Comparison of ENCODE assay signal across 8 cellular contexts in genomic region chr17:38702166-38702899, GRCh38. TPM values are rescaled to one million over a fixed set of nuclear protein-coding genes. Genes with fewer than 3 reads are reported as not detected.
A peak's percentile ranks its signal among the peaks of the same experiment; 100 is the strongest.
DNase-seq lines count a peak whose midpoint lies in the region; ATAC-seq and TF ChIP-seq lines count a peak whose summit lies in the region.

No MANE protein-coding gene starts in this region.

- peaks cover 4% of the 10 kb centered on the region for H3K9me3 Mint-ChIP-seq in activated CD4-positive, alpha-beta T cell treated with anti-CD3 and anti-CD28 coated beads, Interleukin-2, amount 10 ng/mL, durations not matched to agents 24 days and 14 days

- peak overlapping the region; percentile 100 for H3K27ac Mint-ChIP-seq in activated CD4-positive, alpha-beta T cell treated with anti-CD3 and anti-CD28 coated beads, Interleukin-2, amount 10 ng/mL, durations not matched to agents 24 days and 14 days

- peak overlapping the region; percentile 90 for H3K4me3 Mint-ChIP-seq in activated CD4-positive, alpha-beta T cell treated with anti-CD3 and anti-CD28 coated beads, Interleukin-2, amount 10 ng/mL, durations not matched to agents 24 days and 14 days

- H3K27me3 Mint-ChIP-seq in activated CD4-positive, alpha-beta T cell treated with anti-CD3 and anti-CD28 coated beads, Interleukin-2, amount 10 ng/mL, durations not matched to agents 24 days and 14 days, result no peaks in the 10 kb centered on the region

- intact Hi-C loops in activated CD4-positive, alpha-beta T cell treated with anti-CD3 and anti-CD28 coated beads, Interleukin-2, amount 10 ng/mL, durations not matched to agents 24 days and 14 days (cut with micrococcal nuclease), result loop anchor here (5.0 kb wide), 1 partner anchor 150 kb away; the partner anchor contains the start of gene RPL23

- peaks cover 21% of the 10 kb centered on the region for H3K36me3 Mint-ChIP-seq in activated CD4-positive, alpha-beta T cell treated with anti-CD3 and anti-CD28 coated beads, Interleukin-2, amount 10 ng/mL, durations not matched to agents 24 days and 14 days (ENCODE audit: low read depth)

- ATAC-seq in HG03039 (IDR thresholded peaks at IDR 0.05; ENCODE audit: unreplicated experiment), result peak; percentile 24
- ATAC-seq in left lobe of liver, result peak; percentile 67
- no peak for ATAC-seq in GM21576 (IDR thresholded peaks at IDR 0.05; ENCODE audit: unreplicated experiment)

- DNase-seq in NCI-H446 (lab: John Stamatoyannopoulos, UW) (peak; percentile 38 to 84), cortex of kidney (lab: John Stamatoyannopoulos, UW) (peak; percentile 59), left lobe of liver (ENCODE audit: low spot score) (peak; percentile 92)
- DNase-seq in activated CD4-positive, alpha-beta T cell treated with anti-CD3 and anti-CD28 coated beads, Interleukin-2, amount 10 ng/mL, durations not matched to agents 24 days and 14 days, result peak; percentile 93
- DNase-seq in stimulated activated CD4-positive, alpha-beta T cell treated with anti-CD3 and anti-CD28 coated beads, Interleukin-1b, Interleukin-23, amount 100 ng/mL, for 24 hours (ENCODE audit: low read depth in 4 of 4, low spot score in 1 of 4), result peak; percentile 40 to 78 (median 64)

- H3K4me1 Mint-ChIP-seq in activated CD4-positive, alpha-beta T cell treated with anti-CD3 and anti-CD28 coated beads, Interleukin-2, amount 10 ng/mL, durations not matched to agents 24 days and 14 days, result peaks cover 47% of the 10 kb centered on the region

- TF ChIP-seq POLR2A in GM10847 (IDR thresholded peaks at IDR 0.05; ENCODE audit: extremely low read depth, insufficient read length), result peak; percentile 77

RNA-seq across cellular contexts. Expression of gene MLLT6, which starts 2.7 kb away (rescaled TPM):
- 243 and 248 TPM in 2 replicates for total RNA-seq in activated CD4-positive, alpha-beta T cell treated with anti-CD3 and anti-CD28 coated beads, Interleukin-2, amount 10 ng/mL, durations not matched to agents 24 days and 14 days
- 29.5 TPM for total RNA-seq in left lobe of liver

RNA-seq across cellular contexts. Expression of gene EPOP, which starts 27.6 kb away (rescaled TPM):
- total RNA-seq in activated CD4-positive, alpha-beta T cell treated with anti-CD3 and anti-CD28 coated beads, Interleukin-2, amount 10 ng/mL, durations not matched to agents 24 days and 14 days, result 52.1 and 54.9 TPM in 2 replicates
- total RNA-seq in left lobe of liver, result 2.7 TPM

RNA-seq across cellular contexts. Expression of gene CISD3, which starts 27.8 kb away (rescaled TPM):
- total RNA-seq in activated CD4-positive, alpha-beta T cell treated with anti-CD3 and anti-CD28 coated beads, Interleukin-2, amount 10 ng/mL, durations not matched to agents 24 days and 14 days, result 44.0 and 46.7 TPM in 2 replicates
- 81.9 TPM for total RNA-seq in left lobe of liver

RNA-seq across cellular contexts. Expression of gene PCGF2, which starts 45.8 kb away (rescaled TPM):
- total RNA-seq in activated CD4-positive, alpha-beta T cell treated with anti-CD3 and anti-CD28 coated beads, Interleukin-2, amount 10 ng/mL, durations not matched to agents 24 days and 14 days, result 4.7 and 5.5 TPM in 2 replicates
- total RNA-seq in left lobe of liver, result 4.4 TPM

RNA-seq across cellular contexts. Expression of gene PSMB3, which starts 50.2 kb away (rescaled TPM):
- 356 and 358 TPM in 2 replicates for total RNA-seq in activated CD4-positive, alpha-beta T cell treated with anti-CD3 and anti-CD28 coated beads, Interleukin-2, amount 10 ng/mL, durations not matched to agents 24 days and 14 days
- 98.2 TPM for total RNA-seq in left lobe of liver

Comparison
In these comparisons a context has a peak if more than half of its experiments do, and no peak if none do; other contexts are left out.
1. RNA of gene EPOP, which starts 27.6 kb away (total RNA-seq): 52.1 to 54.9 TPM in activated CD4-positive, alpha-beta T cell treated with anti-CD3 and anti-CD28 coated beads, Interleukin-2, amount 10 ng/mL, durations not matched to agents 24 days and 14 days; 2.7 TPM in left lobe of liver (single experiment); every median in the first group is over 10 times any median in the second.
2. Peak in every context shown above with its lines, with median percentiles within 50 percentile points of each other: DNase-seq.